ENCODE assay signal across 23 cellular contexts in the genomic region with DNA sequence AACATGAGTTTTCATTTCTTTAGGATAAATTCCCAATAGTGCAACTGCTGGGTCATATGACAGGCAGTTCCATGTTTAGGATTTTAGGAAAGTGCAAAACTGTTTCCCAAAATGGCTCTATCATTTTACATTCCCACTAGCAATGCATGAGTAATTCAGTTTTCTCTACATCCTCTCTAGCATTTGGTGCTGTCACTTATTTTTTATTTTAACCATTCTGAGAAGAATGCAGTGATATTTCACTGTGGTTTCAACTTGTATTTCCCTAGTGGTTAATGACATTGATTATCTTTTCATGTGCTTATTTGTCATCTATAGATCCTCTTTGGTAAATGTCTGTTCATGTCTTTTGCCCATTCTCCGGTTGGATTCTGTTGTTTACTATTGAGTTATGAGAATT.
"Had no signal": no experiment of that assay in that cellular context is flagged by ENCODE, and none has a peak within 500 bp of the region (broad histone marks: within the 10 kb centered on the region; RNA-seq: fewer than 3 reads in every experiment).

No MANE protein-coding gene starts in this region.

- H3K4me1 Mint-ChIP-seq: natural killer cell, nephron, neural progenitor cell had no signal

- H3K27me3 Mint-ChIP-seq: progenitor cell of endocrine pancreas; stimulated activated memory B cell treated with anti-CD40 and anti-IgM and Interleukin-4, amounts not matched to agents 10 μg/mL and 1 μg/mL and 100 μg/mL, for 72 hours; stimulated activated naive CD8-positive, alpha-beta T cell treated with anti-CD3 and anti-CD28 coated beads, Interleukin-15, Interleukin-2, amounts not matched to agents 100 ng/mL and 50 ng/mL, for 24 hours had no signal

- ATAC-seq: natural killer cell; psoas muscle; right cardiac atrium; right lobe of liver; stimulated activated memory B cell treated with anti-CD40 and anti-IgM and Interleukin-4, amounts not matched to agents 10 μg/mL and 1 μg/mL and 100 μg/mL, for 72 hours had no signal

- H3K27ac Mint-ChIP-seq: natural killer cell; nephron; neural progenitor cell; progenitor cell of endocrine pancreas; stimulated activated memory B cell treated with anti-CD40 and anti-IgM and Interleukin-4, amounts not matched to agents 10 μg/mL and 1 μg/mL and 100 μg/mL, for 72 hours; stimulated activated naive CD8-positive, alpha-beta T cell treated with anti-CD3 and anti-CD28 coated beads, Interleukin-15, Interleukin-2, amounts not matched to agents 100 ng/mL and 50 ng/mL, for 24 hours had no signal

- H3K9me3 Mint-ChIP-seq: natural killer cell; stimulated activated memory B cell treated with anti-CD40 and anti-IgM and Interleukin-4, amounts not matched to agents 10 μg/mL and 1 μg/mL and 100 μg/mL, for 72 hours; stimulated activated naive CD8-positive, alpha-beta T cell treated with anti-CD3 and anti-CD28 coated beads, Interleukin-15, Interleukin-2, amounts not matched to agents 100 ng/mL and 50 ng/mL, for 24 hours had no signal

- DNase-seq: natural killer cell; occipital lobe; ovary; posterior cingulate gyrus; psoas muscle; right cardiac atrium; right lobe of liver; sigmoid colon; spleen; stimulated activated CD4-positive, alpha-beta T cell treated with anti-CD3 and anti-CD28 coated beads, Interleukin-12 subunit alpha, Interleukin-12 subunit beta, amount 100 ng/mL, for 4 hours; stimulated activated CD4-positive, alpha-beta T cell treated with anti-CD3 and anti-CD28 coated beads, Interleukin-1b, Interleukin-23, amount 100 ng/mL, for 48 hours; stimulated activated CD4-positive, alpha-beta T cell treated with anti-CD3 and anti-CD28 coated beads, Interleukin-4, amount 100 ng/mL, for 1 hour; stimulated activated CD4-positive, alpha-beta T cell treated with anti-CD3 and anti-CD28 coated beads, Interleukin-4, amount 100 ng/mL, for 4 hours; stimulated activated CD8-positive, alpha-beta memory T cell treated with anti-CD3 and anti-CD28 coated beads, Interleukin-4, amount 100 ng/mL, for 48 hours; stimulated activated naive CD4-positive, alpha-beta T cell treated with Interleukin-2 at 50 U/mL for 16 hours; stomach; thyroid gland; upper lobe of left lung had no signal

- H3K4me3 Mint-ChIP-seq: natural killer cell; nephron; neural progenitor cell; stimulated activated memory B cell treated with anti-CD40 and anti-IgM and Interleukin-4, amounts not matched to agents 10 μg/mL and 1 μg/mL and 100 μg/mL, for 72 hours; stimulated activated naive CD8-positive, alpha-beta T cell treated with anti-CD3 and anti-CD28 coated beads, Interleukin-15, Interleukin-2, amounts not matched to agents 100 ng/mL and 50 ng/mL, for 24 hours had no signal
